ENCODE assay signal across 3 cellular contexts in genomic region chr3:16234281-16234680, GRCh38.
"Had no signal": no experiment of that assay in that cellular context is flagged by ENCODE, and none has a peak within 500 bp of the region (broad histone marks: within the 10 kb centered on the region; RNA-seq: fewer than 3 reads in every experiment).

No MANE protein-coding gene starts in this region.

- H3K4me3 ChIP-seq: GM12878 had no signal

- DNase-seq: GDM1, GF-D8 had no signal

- ATAC-seq: GM12878 had no signal
